11 cellular contexts compared by ENCODE assay signal in the genomic region with DNA sequence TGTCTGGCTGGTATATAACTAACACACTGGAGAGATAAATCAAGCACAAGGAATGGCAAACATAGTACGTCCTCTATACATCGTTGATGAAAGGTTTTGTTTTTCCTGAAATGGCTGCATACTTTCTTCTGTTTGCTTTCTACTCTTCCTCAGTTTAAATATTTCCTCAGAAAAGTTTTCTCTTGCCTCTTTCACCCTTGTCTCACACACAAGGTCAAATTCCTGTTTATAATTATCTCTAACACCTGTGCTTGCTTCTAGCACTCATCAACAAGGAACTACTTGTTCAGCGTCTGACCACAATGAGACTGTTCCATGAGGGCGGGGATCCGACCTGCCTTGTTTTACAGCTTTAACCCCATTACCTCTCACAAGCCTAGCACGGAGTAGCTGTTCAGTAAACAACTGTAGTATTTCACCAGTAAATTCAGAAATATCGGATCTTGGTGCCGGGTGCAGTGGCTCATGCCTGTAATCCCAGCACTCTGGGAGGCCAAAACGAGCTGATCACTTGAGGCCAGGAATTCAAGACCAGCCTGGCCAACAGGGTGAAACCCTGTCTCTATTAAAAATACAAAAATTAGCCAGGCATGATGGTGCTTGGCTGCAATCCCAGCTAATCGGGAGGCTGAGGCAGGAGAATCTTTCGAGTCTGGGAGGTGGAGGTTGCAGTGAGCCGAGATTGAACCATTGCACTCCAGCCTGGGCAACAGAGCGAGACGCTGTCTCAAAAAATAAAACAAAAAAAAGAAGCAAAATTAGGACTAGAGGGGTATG. TPM values are rescaled to one million over a fixed set of nuclear protein-coding genes. Genes with fewer than 3 reads are reported as not detected.
DNase-seq lines count a peak whose midpoint lies in the region; ATAC-seq and TF ChIP-seq lines count a peak whose summit lies in the region.
"Had no signal": no experiment of that assay in that cellular context is flagged by ENCODE, and none has a peak within 500 bp of the region (broad histone marks: within the 10 kb centered on the region; RNA-seq: fewer than 3 reads in every experiment).

No MANE protein-coding gene starts in this region.

- H3K36me3 Mint-ChIP-seq in mesothelial cell of epicardium, result peaks cover 23% of the 10 kb centered on the region

- H3K4me2 ChIP-seq in BLaER1 (0 out of 2 replicates have a peak overlapping the region, but pooled peaks have one; percentile 9), MM.1S (ENCODE audit: low read depth, low read length) (peak overlapping the region; percentile 66)

- H4K20me1 ChIP-seq in BLaER1 (no peaks in the 10 kb centered on the region), MM.1S (ENCODE audit: insufficient read depth, low read length) (no peaks in the 10 kb centered on the region)

- H3K9ac ChIP-seq in BLaER1 (no peak overlapping the region), MM.1S (ENCODE audit: low read length) (peak overlapping the region; percentile 11; the same call in 1 of the 2 replicates)

- H3K4me3 Mint-ChIP-seq in mesothelial cell of epicardium, result no peak overlapping the region
- H3K4me3 Mint-ChIP-seq: activated T-cell treated with anti-CD3 and anti-CD28 coated beads, Interleukin-2, amount 50 U/mL, for 4 hours had no signal

- TF ChIP-seq POLR2A in breast epithelium (IDR thresholded peaks at IDR 0.05), result no peak

- no peaks in the 10 kb centered on the region for H3K9me2 ChIP-seq in MM.1S (replicated peaks; ENCODE audit: insufficient read depth, low read length)

- H3K27ac ChIP-seq in BLaER1 (no peak overlapping the region), MM.1S (ENCODE audit: low read length) (peak overlapping the region; percentile 57; the same call in 1 of the 2 replicates), breast epithelium (peak overlapping the region; percentile 66 to 74)
- H3K27ac ChIP-seq: thoracic aorta had no signal

- H3F3A ChIP-seq in MM.1S (ENCODE audit: insufficient read depth, low read length), result peaks cover 20% of the 10 kb centered on the region

- H3K9me3 ChIP-seq in BLaER1, result no peaks in the 10 kb centered on the region
- H3K9me3 ChIP-seq in MM.1S (replicated peaks; ENCODE audit: insufficient read depth, low read length), result no peaks in the 10 kb centered on the region
- no peaks in the 10 kb centered on the region for H3K9me3 ChIP-seq in breast epithelium
- H3K9me3 ChIP-seq: thoracic aorta had no signal

- H3K4me1 Mint-ChIP-seq in mesothelial cell of epicardium, result peaks cover 12% of the 10 kb centered on the region

- ATAC-seq in HG02571 (IDR thresholded peaks at IDR 0.05; ENCODE audit: unreplicated experiment), result no peak

- H3K27me3 Mint-ChIP-seq in mesothelial cell of epicardium (ENCODE audit: low read depth), result no peaks in the 10 kb centered on the region

- DNase-seq in MM.1S, result peak; percentile 87
- DNase-seq in breast epithelium (ENCODE audit: low spot score in 2 of 2), result peak in 1 of 2 donors; percentile 40
- DNase-seq in mesothelial cell of epicardium (ENCODE audit: low spot score in 2 of 2, unreplicated experiment in 2 of 2), result no peak
- DNase-seq in stimulated activated CD4-positive, alpha-beta T cell treated with anti-CD3 and anti-CD28 coated beads, Interleukin-4, amount 100 ng/mL, for 24 hours, result no peak
- DNase-seq in NCI-H2171 (lab: John Stamatoyannopoulos, UW), result no peak
- no peak for DNase-seq in activated T-cell treated with anti-CD3 and anti-CD28 coated beads for 4 hours
- DNase-seq: activated T-cell treated with anti-CD3 and anti-CD28 coated beads, Interleukin-2, amount 50 U/mL, for 4 hours; NCI-H2171 treated with DMSO at 0.1 percent for 48 hours had no signal

- H3K4me3 ChIP-seq in BLaER1 (no peak overlapping the region), MM.1S (ENCODE audit: low read length) (peak overlapping the region; percentile 33), breast epithelium (no peak overlapping the region)
- H3K4me3 ChIP-seq: thoracic aorta had no signal

- H3K27me3 ChIP-seq in BLaER1 (no peaks in the 10 kb centered on the region), MM.1S (replicated peaks; ENCODE audit: insufficient read depth, low read length) (no peaks in the 10 kb centered on the region), breast epithelium (no peaks in the 10 kb centered on the region)

- peaks cover 18% of the 10 kb centered on the region for H3K4me1 ChIP-seq in BLaER1
- H3K4me1 ChIP-seq in MM.1S (ENCODE audit: low read length), result peaks cover 42% of the 10 kb centered on the region
- peaks cover 0 to 4% of the 10 kb centered on the region in 2 donors for H3K4me1 ChIP-seq in breast epithelium

- H3K9me3 Mint-ChIP-seq in mesothelial cell of epicardium, result no peaks in the 10 kb centered on the region
- H3K9me3 Mint-ChIP-seq: activated T-cell treated with anti-CD3 and anti-CD28 coated beads, Interleukin-2, amount 50 U/mL, for 4 hours had no signal

- H3K79me2 ChIP-seq in MM.1S (ENCODE audit: low read length), result no peaks in the 10 kb centered on the region

- peak overlapping the region; percentile 66 for H3K27ac Mint-ChIP-seq in mesothelial cell of epicardium

- TF ChIP-seq CTCF in MM.1S (IDR thresholded peaks at IDR 0.05; ENCODE audit: low read length) (no peak), breast epithelium (IDR thresholded peaks at IDR 0.05) (no peak), mesothelial cell of epicardium (IDR thresholded peaks at IDR 0.05; ENCODE audit: unreplicated experiment) (no peak)

- H3K36me3 ChIP-seq in BLaER1, result no peaks in the 10 kb centered on the region
- no peaks in the 10 kb centered on the region for H3K36me3 ChIP-seq in MM.1S (replicated peaks; ENCODE audit: insufficient read depth, low read length)
- H3K36me3 ChIP-seq in breast epithelium, result no peaks in the 10 kb centered on the region
- H3K36me3 ChIP-seq: thoracic aorta had no signal

- intact Hi-C loops in breast epithelium (cut with DNase I; ENCODE audit: low total_unique reads), result no loop called here

- H2AFZ ChIP-seq in MM.1S (ENCODE audit: low read length), result peak overlapping the region; percentile 13

RNA-seq across cellular contexts. Expression of gene NR6A1, which starts 37.0 kb away (rescaled TPM):
- total RNA-seq in breast epithelium (1 to 10 TPM; 1.3 to 5.3 (median 3.9) TPM), mesothelial cell of epicardium (5.2 to 6.2 TPM (median 5.9 TPM) in 3 replicates)

RNA-seq across cellular contexts. Expression of gene OLFML2A, which starts 42.8 kb away (rescaled TPM):
- total RNA-seq in breast epithelium (10 to 100 TPM; 11.4 to 25.2 (median 11.4) TPM), mesothelial cell of epicardium (36.1 to 37.4 TPM (median 37.1 TPM) in 3 replicates)
